ENCODE assay signal across 9 cellular contexts in the genomic region with DNA sequence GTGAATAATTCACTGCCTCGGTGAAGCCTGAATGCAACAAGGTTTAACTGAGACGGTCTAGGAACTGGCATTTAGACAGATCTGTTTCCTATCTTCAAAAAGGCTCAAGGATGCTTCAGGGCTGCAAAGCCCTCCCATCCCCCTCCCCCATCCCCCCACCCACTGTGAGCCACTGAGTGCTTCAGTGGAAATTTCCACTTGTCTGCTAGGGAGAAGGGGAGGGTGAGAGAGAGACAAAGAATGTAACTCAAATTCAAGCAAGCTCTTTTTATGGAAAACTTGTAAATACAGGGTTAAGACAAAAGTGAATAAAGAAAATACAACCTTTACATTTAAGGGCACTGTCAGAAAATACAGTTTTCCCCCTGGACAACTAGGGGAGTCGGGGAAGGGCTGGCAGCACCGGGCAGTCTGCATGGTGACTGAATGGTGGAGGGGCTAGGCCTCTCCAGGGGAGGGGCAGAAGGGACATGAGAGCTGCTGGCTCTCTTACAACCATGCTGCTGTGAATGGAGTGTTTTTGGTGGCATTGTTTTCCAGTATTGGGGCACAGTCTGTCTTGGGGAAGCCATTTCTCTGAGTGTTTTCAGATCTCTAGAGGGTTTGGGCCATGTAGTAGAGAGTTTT. TPM values are rescaled to one million over a fixed set of nuclear protein-coding genes. Genes with fewer than 3 reads are reported as not detected.
A peak's percentile ranks its signal among the peaks of the same experiment; 100 is the strongest.
DNase-seq lines count a peak whose midpoint lies in the region; ATAC-seq, FAIRE-seq and TF ChIP-seq lines count a peak whose summit lies in the region.
"Had no signal": no experiment of that assay in that cellular context is flagged by ENCODE, and none has a peak within 500 bp of the region (broad histone marks: within the 10 kb centered on the region; RNA-seq: fewer than 3 reads in every experiment).

No MANE protein-coding gene starts in this region.

- no peak for FAIRE-seq in urothelium cell line (lab: Jason Lieb, UNC)

- H2AFZ ChIP-seq in osteoblast (ENCODE audit: low read length), result no peak overlapping the region

- ATAC-seq in HG03175 (IDR thresholded peaks at IDR 0.05; ENCODE audit: unreplicated experiment), result no peak
- ATAC-seq in GM18870 (IDR thresholded peaks at IDR 0.05; ENCODE audit: unreplicated experiment), result no peak

- peak overlapping the region; percentile 81 for H3K4me2 ChIP-seq in osteoblast (ENCODE audit: insufficient read depth, low read length)

- H3K9me3 Mint-ChIP-seq in CD8-positive, alpha-beta memory T cell, result no peaks in the 10 kb centered on the region
- no peaks in the 10 kb centered on the region for H3K9me3 Mint-ChIP-seq in endothelial cell (ENCODE audit: unreplicated experiment)

- POLR2A ChIA-PET in CD8-positive, alpha-beta memory T cell (lab: Charles Lee), result no interaction called here
- POLR2A ChIA-PET in RWPE1 (lab: Yijun Ruan, JAX; ENCODE audit: low non-redundant PET), result no interaction called here

- H3K4me1 Mint-ChIP-seq in CD8-positive, alpha-beta memory T cell, result peaks cover 81 to 98% (median 85%) of the 10 kb centered on the region in 3 donors
- peaks cover 20% of the 10 kb centered on the region for H3K4me1 Mint-ChIP-seq in endothelial cell (ENCODE audit: unreplicated experiment)

- TF ChIP-seq CTCF in RWPE1 (conservative IDR thresholded peaks at IDR 0.05; ENCODE audit: low read depth), result no peak
- TF ChIP-seq CTCF in endothelial cell (IDR thresholded peaks at IDR 0.05; ENCODE audit: unreplicated experiment), result no peak
- TF ChIP-seq CTCF in osteoblast (IDR thresholded peaks at IDR 0.05; ENCODE audit: extremely low read depth, low read depth, low read length), result no peak

- H3K36me3 Mint-ChIP-seq in CD8-positive, alpha-beta memory T cell, result peaks cover 25 to 84% (median 34%) of the 10 kb centered on the region in 3 donors
- peaks cover 12% of the 10 kb centered on the region for H3K36me3 Mint-ChIP-seq in endothelial cell (ENCODE audit: low read depth, unreplicated experiment)

- no peaks in the 10 kb centered on the region for H3K27me3 Mint-ChIP-seq in CD8-positive, alpha-beta memory T cell
- H3K27me3 Mint-ChIP-seq in endothelial cell (ENCODE audit: unreplicated experiment), result peaks cover 2% of the 10 kb centered on the region

- H3K36me3 ChIP-seq in CD8-positive, alpha-beta memory T cell (ENCODE audit: insufficient read depth, low read length), result no peaks in the 10 kb centered on the region
- H3K36me3 ChIP-seq in osteoblast (ENCODE audit: insufficient read depth, low read length), result peaks cover 3% of the 10 kb centered on the region

- peaks cover 12% of the 10 kb centered on the region for H4K20me1 ChIP-seq in osteoblast (ENCODE audit: insufficient read depth, low read length)

- no peaks in the 10 kb centered on the region for H3K27me3 ChIP-seq in CD8-positive, alpha-beta memory T cell (ENCODE audit: insufficient read depth, low read length, poor library complexity, severe bottlenecking)
- H3K27me3 ChIP-seq in osteoblast (ENCODE audit: insufficient read depth, low read length), result no peaks in the 10 kb centered on the region

- peak overlapping the region in 6 of 7 donors; percentile 0 to 76 (median 42) for H3K4me3 Mint-ChIP-seq in CD8-positive, alpha-beta memory T cell
- H3K4me3 Mint-ChIP-seq in endothelial cell (ENCODE audit: unreplicated experiment), result no peak overlapping the region

- no peaks in the 10 kb centered on the region for H3K9me3 ChIP-seq in CD8-positive, alpha-beta memory T cell (ENCODE audit: low read length)
- H3K9me3 ChIP-seq in osteoblast (ENCODE audit: low read depth, low read length), result no peaks in the 10 kb centered on the region

- CTCF ChIA-PET in CD8-positive, alpha-beta memory T cell (lab: Charles Lee), result interaction anchor here (0.9 to 1.5 kb wide), 5 partner anchors 8 to 187 kb away, joined by 3 read pairs; no protein-coding TSS in a partner anchor
- CTCF ChIA-PET in RWPE1 (lab: Yijun Ruan, JAX), result no interaction called here

- DNase-seq in CD8-positive, alpha-beta memory T cell, result no peak
- DNase-seq in RWPE1 (ENCODE audit: low spot score) (no peak), endothelial cell (ENCODE audit: low spot score) (no peak), osteoblast (ENCODE audit: insufficient read length, low spot score, missing footprints) (peak; percentile 32), urothelium cell line (ENCODE audit: low spot score) (no peak)
- DNase-seq in stimulated activated CD8-positive, alpha-beta memory T cell treated with anti-CD3 and anti-CD28 coated beads, Interleukin-4, amount 100 ng/mL, for 48 hours, result no peak
- DNase-seq: KG1 had no signal

- H3K4me1 ChIP-seq in CD8-positive, alpha-beta memory T cell (ENCODE audit: insufficient read depth, low read length), result peaks cover 54% of the 10 kb centered on the region
- peaks cover 23% of the 10 kb centered on the region for H3K4me1 ChIP-seq in osteoblast (ENCODE audit: insufficient read depth, low read length)

- peak overlapping the region; percentile 1 for H3K4me3 ChIP-seq in CD8-positive, alpha-beta memory T cell (ENCODE audit: low read length)
- H3K4me3 ChIP-seq in osteoblast (ENCODE audit: insufficient read depth, low read length), result peak overlapping the region; percentile 52

- no peak overlapping the region for H3K27ac ChIP-seq in CD8-positive, alpha-beta memory T cell (ENCODE audit: low read depth, low read length)
- H3K27ac ChIP-seq in RWPE1, result peak overlapping the region; percentile 69; the same call in 1 of the 2 replicates
- peak overlapping the region; percentile 76 for H3K27ac ChIP-seq in osteoblast (ENCODE audit: low read depth, low read length)

- peak overlapping the region; percentile 39 to 91 (median 60) for H3K27ac Mint-ChIP-seq in CD8-positive, alpha-beta memory T cell
- peak overlapping the region; percentile 2 for H3K27ac Mint-ChIP-seq in endothelial cell (ENCODE audit: unreplicated experiment)

- H3K79me2 ChIP-seq in osteoblast (ENCODE audit: insufficient read depth, low read length), result peaks cover 78% of the 10 kb centered on the region

RNA-seq across cellular contexts. Expression of a gene that starts 56.7 kb away (rescaled TPM):
- total RNA-seq in CD8-positive, alpha-beta memory T cell, result 100 to 1,000 TPM; 134 to 136 TPM
- 163 TPM for polyA plus RNA-seq in CD8-positive, alpha-beta memory T cell
- 42.4 TPM for total RNA-seq in endothelial cell (ENCODE audit: unreplicated experiment)
- total RNA-seq in osteoblast, result 19.2 and 25.9 TPM in 2 replicates

RNA-seq across cellular contexts. Expression of a gene that starts 56.7 kb away (rescaled TPM):
- total RNA-seq in CD8-positive, alpha-beta memory T cell, result 10 to 100 TPM; 23.2 to 23.8 TPM
- polyA plus RNA-seq in CD8-positive, alpha-beta memory T cell, result 1.4 TPM
- total RNA-seq in endothelial cell (ENCODE audit: unreplicated experiment), result 7.6 TPM
- total RNA-seq in osteoblast, result 38.4 and 44.2 TPM in 2 replicates
